In the genomic region with DNA sequence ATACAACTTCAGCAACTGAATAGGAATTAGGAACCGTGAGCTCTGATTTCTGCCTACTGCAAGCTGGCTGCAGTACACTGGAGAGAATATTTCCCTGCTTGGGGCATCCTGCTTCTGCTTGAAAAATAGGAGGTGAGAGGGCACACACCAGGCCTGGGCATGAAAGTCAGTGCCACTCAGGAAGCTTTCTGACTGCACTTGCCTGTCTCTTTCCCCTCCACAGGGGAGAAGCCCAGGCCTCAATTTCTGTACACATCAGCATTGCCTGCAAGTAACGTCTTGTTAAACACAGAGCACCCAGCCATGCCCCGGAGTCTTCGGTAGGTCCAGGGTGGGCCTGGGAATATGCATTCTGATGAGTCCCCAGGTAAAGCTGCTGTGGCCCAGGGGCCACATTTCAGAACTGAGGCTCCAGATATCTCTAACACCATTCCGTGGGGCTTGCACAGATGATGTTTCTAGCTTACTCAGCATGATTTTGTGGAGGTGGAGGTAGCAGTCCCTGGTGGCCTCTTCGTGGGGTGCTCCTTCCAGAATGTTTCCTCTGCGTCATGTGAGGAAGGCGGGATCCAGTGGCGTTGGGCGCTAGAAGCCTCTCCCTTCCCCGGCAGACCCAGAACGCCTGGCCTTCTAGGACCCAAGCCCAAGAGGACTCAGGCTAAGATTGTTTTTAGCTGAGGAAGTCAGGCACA, we compare ENCODE assay signal across 20 cellular contexts.
A peak's percentile ranks its signal among the peaks of the same experiment; 100 is the strongest.
DNase-seq lines count a peak whose midpoint lies in the region; ATAC-seq and TF ChIP-seq lines count a peak whose summit lies in the region.
"Had no signal": no experiment of that assay in that cellular context is flagged by ENCODE, and none has a peak within 500 bp of the region (broad histone marks: within the 10 kb centered on the region; RNA-seq: fewer than 3 reads in every experiment).

No MANE protein-coding gene starts in this region.

- H3K4me3 Mint-ChIP-seq in activated CD8-positive, alpha-beta T cell treated with anti-CD3 and anti-CD28 coated beads, Interleukin-2, amount 10 ng/mL, durations not matched to agents 7 days and 5 days: no peak overlapping the region
- H3K4me3 Mint-ChIP-seq in activated CD8-positive, alpha-beta T cell treated with anti-CD3 and anti-CD28 coated beads for 36 hours: no peak overlapping the region
- H3K4me3 Mint-ChIP-seq in effector memory CD8-positive, alpha-beta T cell: no peak overlapping the region
- H3K4me3 Mint-ChIP-seq: activated naive CD8-positive, alpha-beta T cell; activated T-cell treated with anti-CD3 and anti-CD28 coated beads, Interleukin-2, amount 50 U/mL, for 4 hours had no signal

- POLR2A ChIA-PET in activated CD8-positive, alpha-beta T cell treated with anti-CD3 and anti-CD28 coated beads, Interleukin-2, amount 10 ng/mL, durations not matched to agents 7 days and 5 days (lab: Charles Lee): interaction anchor here (0.7 kb wide), 1 partner anchor 22 kb away, joined by 4 read pairs; no protein-coding TSS in a partner anchor
- POLR2A ChIA-PET in activated CD8-positive, alpha-beta T cell treated with anti-CD3 and anti-CD28 coated beads for 36 hours (lab: Charles Lee): no interaction called here

- no peak overlapping the region for H3K27ac ChIP-seq in upper lobe of right lung
- H3K27ac ChIP-seq: C4-2B, KMS-11 had no signal

- H3K27me3 Mint-ChIP-seq in activated CD8-positive, alpha-beta T cell treated with anti-CD3 and anti-CD28 coated beads, Interleukin-2, amount 10 ng/mL, durations not matched to agents 7 days and 5 days (ENCODE audit: low read depth): no peaks in the 10 kb centered on the region
- no peaks in the 10 kb centered on the region for H3K27me3 Mint-ChIP-seq in activated CD8-positive, alpha-beta T cell treated with anti-CD3 and anti-CD28 coated beads for 36 hours
- H3K27me3 Mint-ChIP-seq in effector memory CD8-positive, alpha-beta T cell: peaks cover 0 to 21% of the 10 kb centered on the region in 2 donors
- H3K27me3 Mint-ChIP-seq: activated naive CD8-positive, alpha-beta T cell had no signal

- no peaks in the 10 kb centered on the region for H3K4me1 Mint-ChIP-seq in activated CD8-positive, alpha-beta T cell treated with anti-CD3 and anti-CD28 coated beads, Interleukin-2, amount 10 ng/mL, durations not matched to agents 7 days and 5 days (ENCODE audit: low read depth)
- no peaks in the 10 kb centered on the region for H3K4me1 Mint-ChIP-seq in activated CD8-positive, alpha-beta T cell treated with anti-CD3 and anti-CD28 coated beads for 36 hours (ENCODE audit: low read depth)
- peaks cover 0 to 3% of the 10 kb centered on the region in 2 donors for H3K4me1 Mint-ChIP-seq in effector memory CD8-positive, alpha-beta T cell (ENCODE audit: low read depth in 2 of 2)

- peak; percentile 13 for DNase-seq in activated CD8-positive, alpha-beta T cell treated with anti-CD3 and anti-CD28 coated beads, Interleukin-2, amount 10 ng/mL, durations not matched to agents 7 days and 5 days
- no peak for DNase-seq in activated CD8-positive, alpha-beta T cell treated with anti-CD3 and anti-CD28 coated beads for 36 hours
- peak; percentile 20 for DNase-seq in activated CD8-positive, alpha-beta memory T cell treated with anti-CD3 and anti-CD28 coated beads, Interleukin-2, amount 50 U/mL, for 48 hours
- DNase-seq in mesenteric fat pad (ENCODE audit: low spot score): peak; percentile 78
- peak; percentile 39 for DNase-seq in upper lobe of right lung
- DNase-seq in effector memory CD8-positive, alpha-beta T cell: no peak
- DNase-seq in superior temporal gyrus (ENCODE audit: extremely low spot score): no peak
- DNase-seq: ACHN; activated CD4-positive, alpha-beta T cell treated with anti-CD3 and anti-CD28 coated beads for 48 hours; activated T-cell treated with anti-CD3 and anti-CD28 coated beads, Interleukin-2, amount 50 U/mL, for 4 hours; cortex of kidney; GDM1; NCI-H748 treated with DMSO at 0.1 percent for 48 hours; small intestine; stimulated activated CD4-positive, alpha-beta T cell treated with anti-CD3 and anti-CD28 coated beads, Interleukin-4, amount 100 ng/mL, for 24 hours had no signal

- no peak overlapping the region for H3K27ac Mint-ChIP-seq in activated CD8-positive, alpha-beta T cell treated with anti-CD3 and anti-CD28 coated beads, Interleukin-2, amount 10 ng/mL, durations not matched to agents 7 days and 5 days
- H3K27ac Mint-ChIP-seq in activated CD8-positive, alpha-beta T cell treated with anti-CD3 and anti-CD28 coated beads for 36 hours: no peak overlapping the region
- no peak overlapping the region for H3K27ac Mint-ChIP-seq in effector memory CD8-positive, alpha-beta T cell
- H3K27ac Mint-ChIP-seq: activated naive CD8-positive, alpha-beta T cell had no signal

- no peaks in the 10 kb centered on the region for H3K9me3 ChIP-seq in upper lobe of right lung

- H3K4me1 ChIP-seq in upper lobe of right lung: no peaks in the 10 kb centered on the region

- H3K4me3 ChIP-seq in upper lobe of right lung: no peak overlapping the region

- TF ChIP-seq CTCF in activated CD8-positive, alpha-beta T cell treated with anti-CD3 and anti-CD28 coated beads for 36 hours (IDR thresholded peaks at IDR 0.05): no peak
- TF ChIP-seq CTCF in upper lobe of right lung (IDR thresholded peaks at IDR 0.05): no peak

- CTCF ChIA-PET in activated CD8-positive, alpha-beta T cell treated with anti-CD3 and anti-CD28 coated beads, Interleukin-2, amount 10 ng/mL, durations not matched to agents 7 days and 5 days (lab: Charles Lee): no interaction called here
- CTCF ChIA-PET in activated CD8-positive, alpha-beta T cell treated with anti-CD3 and anti-CD28 coated beads for 36 hours (lab: Charles Lee): no interaction called here

- no peaks in the 10 kb centered on the region for H3K27me3 ChIP-seq in upper lobe of right lung

- intact Hi-C loops in activated CD8-positive, alpha-beta T cell treated with anti-CD3 and anti-CD28 coated beads for 36 hours (cut with micrococcal nuclease): no loop called here
- intact Hi-C loops in upper lobe of right lung (cut with DNase I): no loop called here

- no peaks in the 10 kb centered on the region for H3K36me3 ChIP-seq in upper lobe of right lung

- no peaks in the 10 kb centered on the region for H3K36me3 Mint-ChIP-seq in activated CD8-positive, alpha-beta T cell treated with anti-CD3 and anti-CD28 coated beads, Interleukin-2, amount 10 ng/mL, durations not matched to agents 7 days and 5 days (ENCODE audit: low read depth)
- H3K36me3 Mint-ChIP-seq in activated CD8-positive, alpha-beta T cell treated with anti-CD3 and anti-CD28 coated beads for 36 hours (ENCODE audit: low read depth): no peaks in the 10 kb centered on the region
- no peaks in the 10 kb centered on the region for H3K36me3 Mint-ChIP-seq in effector memory CD8-positive, alpha-beta T cell (ENCODE audit: insufficient read depth)
- H3K36me3 Mint-ChIP-seq: activated naive CD8-positive, alpha-beta T cell had no signal

- no peak for ATAC-seq in activated CD8-positive, alpha-beta T cell treated with anti-CD3 and anti-CD28 coated beads, Interleukin-2, amount 10 ng/mL, durations not matched to agents 7 days and 5 days
- ATAC-seq in activated CD8-positive, alpha-beta T cell treated with anti-CD3 and anti-CD28 coated beads for 36 hours: no peak
- ATAC-seq in upper lobe of right lung: no peak
- ATAC-seq in GM18868 (IDR thresholded peaks at IDR 0.05; ENCODE audit: unreplicated experiment): no peak
- ATAC-seq in effector memory CD8-positive, alpha-beta T cell (replicated peaks): no peak
- ATAC-seq: activated T-cell treated with anti-CD3 and anti-CD28 coated beads, Interleukin-2, amount 50 U/mL, for 4 hours; left lobe of liver had no signal

- no peaks in the 10 kb centered on the region for H3K9me3 Mint-ChIP-seq in activated CD8-positive, alpha-beta T cell treated with anti-CD3 and anti-CD28 coated beads, Interleukin-2, amount 10 ng/mL, durations not matched to agents 7 days and 5 days (ENCODE audit: insufficient read depth)
- no peaks in the 10 kb centered on the region for H3K9me3 Mint-ChIP-seq in activated CD8-positive, alpha-beta T cell treated with anti-CD3 and anti-CD28 coated beads for 36 hours
- no peaks in the 10 kb centered on the region for H3K9me3 Mint-ChIP-seq in effector memory CD8-positive, alpha-beta T cell
- H3K9me3 Mint-ChIP-seq: activated T-cell treated with anti-CD3 and anti-CD28 coated beads, Interleukin-2, amount 50 U/mL, for 4 hours had no signal

Comparison
In these comparisons a context has a peak if more than half of its experiments do, and no peak if none do; other contexts are left out.
1. DNase-seq: peak in activated CD8-positive, alpha-beta T cell treated with anti-CD3 and anti-CD28 coated beads, Interleukin-2, amount 10 ng/mL, durations not matched to agents 7 days and 5 days (single experiment), activated CD8-positive, alpha-beta memory T cell treated with anti-CD3 and anti-CD28 coated beads, Interleukin-2, amount 50 U/mL, for 48 hours (single experiment), mesenteric fat pad (single experiment) and upper lobe of right lung (single experiment); none in activated CD8-positive, alpha-beta T cell treated with anti-CD3 and anti-CD28 coated beads for 36 hours (single experiment), effector memory CD8-positive, alpha-beta T cell (0 of 3) and superior temporal gyrus (single experiment).